ENCODE assay signal across 18 cellular contexts in genomic region chr18:21073180-21073579, GRCh38.
"Had no signal": no experiment of that assay in that cellular context is flagged by ENCODE, and none has a peak within 500 bp of the region (broad histone marks: within the 10 kb centered on the region; RNA-seq: fewer than 3 reads in every experiment).

No MANE protein-coding gene starts in this region.

- H3K27me3 Mint-ChIP-seq: activated B cell treated with CpG ODN at 0.5 μM for 24 hours; activated CD4-positive, alpha-beta memory T cell treated with anti-CD3 and anti-CD28 coated beads for 36 hours; activated T-helper 17 cell treated with anti-CD3 and anti-CD28 coated beads, Interleukin-2, amount 50 U/mL, for 72 hours had no signal

- H3K9me3 ChIP-seq: thoracic aorta, upper lobe of left lung had no signal

- H3K27ac ChIP-seq: dorsolateral prefrontal cortex, foreskin keratinocyte, parathyroid adenoma, thoracic aorta had no signal

- H3K27me3 ChIP-seq: dorsolateral prefrontal cortex, foreskin keratinocyte, upper lobe of left lung had no signal

- ATAC-seq: activated T-helper 17 cell treated with anti-CD3 and anti-CD28 coated beads, Interleukin-2, amount 50 U/mL, for 72 hours; foreskin keratinocyte; sciatic nerve had no signal

- DNase-seq: activated B cell treated with CpG ODN at 0.5 μM for 24 hours; activated CD4-positive, alpha-beta memory T cell treated with anti-CD3 and anti-CD28 coated beads for 36 hours; activated CD4-positive, alpha-beta T cell treated with anti-CD3 and anti-CD28 coated beads for 4 hours; activated naive CD4-positive, alpha-beta T cell treated with anti-CD3 and anti-CD28 coated beads for 36 hours; activated T-cell treated with anti-CD3 and anti-CD28 coated beads, Interleukin-2, amount 50 U/mL, for 1 hour; dorsolateral prefrontal cortex; foreskin keratinocyte; hippocampal formation; stimulated activated CD4-positive, alpha-beta T cell treated with anti-CD3 and anti-CD28 coated beads, Interleukin-4, amount 100 ng/mL, for 1 hour; SW 1271; upper lobe of left lung had no signal

- H3K9me3 Mint-ChIP-seq: activated B cell treated with CpG ODN at 0.5 μM for 24 hours; activated CD4-positive, alpha-beta memory T cell treated with anti-CD3 and anti-CD28 coated beads for 36 hours; activated naive CD4-positive, alpha-beta T cell treated with anti-CD3 and anti-CD28 coated beads for 36 hours; activated T-helper 17 cell treated with anti-CD3 and anti-CD28 coated beads, Interleukin-2, amount 50 U/mL, for 72 hours; T-helper 2 cell treated with Interferon-gamma antibody and Interleukin-4, amounts not matched to agents 5 μg/mL and 100 μg/mL, for 36 hours had no signal

- H3K4me3 ChIP-seq: dorsolateral prefrontal cortex, lung, smooth muscle cell, thoracic aorta, upper lobe of left lung had no signal

- H3K27ac Mint-ChIP-seq: activated B cell treated with CpG ODN at 0.5 μM for 24 hours; activated CD4-positive, alpha-beta memory T cell treated with anti-CD3 and anti-CD28 coated beads for 36 hours; activated naive CD4-positive, alpha-beta T cell treated with anti-CD3 and anti-CD28 coated beads for 36 hours; activated T-helper 17 cell treated with anti-CD3 and anti-CD28 coated beads, Interleukin-2, amount 50 U/mL, for 72 hours; T-helper 2 cell treated with Interferon-gamma antibody and Interleukin-4, amounts not matched to agents 5 μg/mL and 100 μg/mL, for 36 hours had no signal

- H3K4me3 Mint-ChIP-seq: activated B cell treated with CpG ODN at 0.5 μM for 24 hours; activated CD4-positive, alpha-beta memory T cell treated with anti-CD3 and anti-CD28 coated beads for 36 hours; activated naive CD4-positive, alpha-beta T cell treated with anti-CD3 and anti-CD28 coated beads for 36 hours; activated T-helper 17 cell treated with anti-CD3 and anti-CD28 coated beads, Interleukin-2, amount 50 U/mL, for 72 hours; T-helper 2 cell treated with Interferon-gamma antibody and Interleukin-4, amounts not matched to agents 5 μg/mL and 100 μg/mL, for 36 hours had no signal

- H3K36me3 ChIP-seq: thoracic aorta, upper lobe of left lung had no signal
